ENCODE assay signal across 8 cellular contexts in the genomic region with DNA sequence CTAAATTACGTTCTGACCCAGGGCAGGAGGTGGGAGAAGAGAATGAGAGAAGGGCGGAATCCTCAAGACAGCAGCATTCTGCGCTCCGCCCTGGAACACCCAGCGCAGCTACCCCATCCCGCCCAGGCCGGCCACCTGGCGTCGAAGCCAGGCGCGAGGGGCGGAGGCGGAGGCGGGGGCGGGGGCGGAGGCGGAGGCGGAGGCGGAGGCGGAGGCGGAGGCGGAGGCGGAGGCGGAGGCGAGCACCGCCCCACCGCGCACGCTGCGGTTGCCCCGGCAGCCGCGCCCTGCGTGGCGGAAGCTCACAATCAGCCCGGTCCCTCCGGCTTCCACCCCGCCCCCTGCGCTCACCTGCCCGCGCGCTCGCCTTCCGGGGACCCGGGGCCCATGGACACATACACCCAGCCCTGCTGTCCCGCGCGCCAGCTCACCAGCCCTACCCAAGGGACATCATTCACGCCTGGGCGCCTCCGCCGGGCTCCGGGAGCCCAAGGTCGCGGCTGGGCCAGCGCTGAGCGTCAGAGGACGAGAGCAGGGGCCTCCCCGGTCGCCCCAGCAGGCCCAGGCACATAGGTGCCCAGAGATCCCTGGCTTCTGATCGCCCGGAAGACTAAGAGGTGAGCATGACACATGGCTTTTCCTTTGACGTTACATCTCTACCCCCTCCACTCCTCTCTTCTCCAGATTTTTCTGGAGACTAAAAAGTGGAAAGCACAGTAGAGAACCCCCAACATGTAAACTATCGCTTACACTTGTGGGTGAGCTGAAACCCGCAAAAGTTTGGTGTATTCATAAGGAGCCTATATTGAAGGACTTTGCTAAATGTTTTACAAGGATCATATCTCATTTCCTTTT. TPM values are rescaled to one million over a fixed set of nuclear protein-coding genes. Genes with fewer than 3 reads are reported as not detected.
DNase-seq lines count a peak whose midpoint lies in the region; ATAC-seq and TF ChIP-seq lines count a peak whose summit lies in the region.

A gene (plus strand): TSS at position 271 of the 855 bp plus-strand sequence. CDS start 3,315 bp downstream, outside the sequence.

- H3K9me3 ChIP-seq in adrenal gland (replicated peaks in 1 of 3): no peaks in the 10 kb centered on the region
- H3K9me3 ChIP-seq in right atrium auricular region: no peaks in the 10 kb centered on the region
- H3K9me3 ChIP-seq in psoas muscle: no peaks in the 10 kb centered on the region
- no peaks in the 10 kb centered on the region for H3K9me3 ChIP-seq in uterus

- 3 to 10% (median 6%) methylated on average over 16 to 64 of the region's 65 CpGs for WGBS in adrenal gland, 4 donors
- 3 to 7% (median 6%) methylated on average over 24 to 65 of the region's 65 CpGs for WGBS in psoas muscle, 3 donors

- H3K4me1 ChIP-seq in adrenal gland (replicated peaks in 1 of 2) (peaks cover 0 to 5% of the 10 kb centered on the region in 2 donors), right atrium auricular region (no peaks in the 10 kb centered on the region), psoas muscle (no peaks in the 10 kb centered on the region), uterus (no peaks in the 10 kb centered on the region)

- DNase-seq in NB4 (ENCODE audit: low read depth): peak; percentile 53
- DNase-seq in SW 1271 (lab: John Stamatoyannopoulos, UW): peak; percentile 69 to 81
- DNase-seq in adrenal gland: peak; percentile 72 to 87 (median 80)
- peak; percentile 60 for DNase-seq in right atrium auricular region (ENCODE audit: low spot score)
- DNase-seq in psoas muscle: peak; percentile 73 to 82
- DNase-seq in uterus: peak; percentile 43 to 68

- no peak for TF ChIP-seq POLR2A in NB4 (IDR thresholded peaks at IDR 0.05; ENCODE audit: extremely low read depth, insufficient read length)
- no peak for TF ChIP-seq POLR2A in adrenal gland (IDR thresholded peaks at IDR 0.05)
- peak in 1 of 2 donors; percentile 32 for TF ChIP-seq POLR2A in uterus (IDR thresholded peaks at IDR 0.05)

- intact Hi-C loops in adrenal gland (cut with DNase I): no loop called here
- intact Hi-C loops in psoas muscle (cut with DNase I): loop anchor here in 1 of 2 donors (10.0 kb wide), 1 partner anchor 400 kb away; a partner anchor contains a TSS
- intact Hi-C loops in uterus (cut with DNase I; ENCODE audit: low total_unique reads): no loop called here

- peak within 1 kb of the TSS; percentile 55; the same call in 1 of the 2 replicates for H3K4me3 ChIP-seq in GM08714 (ENCODE audit: low read length)
- H3K4me3 ChIP-seq in NB4 (ENCODE audit: low read depth, low read length): no peak within 1 kb of the TSS
- H3K4me3 ChIP-seq in adrenal gland: peak within 1 kb of the TSS in 3 of 4 donors; percentile 20 to 74 (median 47)
- H3K4me3 ChIP-seq in right atrium auricular region: peak within 1 kb of the TSS; percentile 49 to 55
- H3K4me3 ChIP-seq in psoas muscle: peak within 1 kb of the TSS; percentile 79
- H3K4me3 ChIP-seq in uterus: peak within 1 kb of the TSS; percentile 51 to 81

- ATAC-seq in HG02571 (IDR thresholded peaks at IDR 0.05; ENCODE audit: unreplicated experiment) (peak; percentile 93), psoas muscle (peak; percentile 95 to 99 (median 98))

- TF ChIP-seq CTCF in NB4 (IDR thresholded peaks at IDR 0.05; ENCODE audit: low read depth, low read length) (no peak), adrenal gland (IDR thresholded peaks at IDR 0.05) (no peak), right atrium auricular region (IDR thresholded peaks at IDR 0.05) (peak in 1 of 2 donors; percentile 26), psoas muscle (IDR thresholded peaks at IDR 0.05) (no peak), uterus (IDR thresholded peaks at IDR 0.05) (peak in 1 of 4 experiments; percentile 9)

- H3K27ac ChIP-seq in adrenal gland (peak within 1 kb of the TSS in 2 of 5 donors; percentile 59 to 71), right atrium auricular region (peak within 1 kb of the TSS; percentile 43 to 60), psoas muscle (no peak within 1 kb of the TSS), uterus (peak within 1 kb of the TSS; percentile 53 to 72)

- H3K36me3 ChIP-seq in adrenal gland (replicated peaks in 1 of 2) (no peaks in the 10 kb centered on the region), right atrium auricular region (no peaks in the 10 kb centered on the region), psoas muscle (ENCODE audit: insufficient read depth in 1 of 2, low read depth in 1 of 2) (no peaks in the 10 kb centered on the region), uterus (no peaks in the 10 kb centered on the region)

- H3K27me3 ChIP-seq in adrenal gland (no peaks in the 10 kb centered on the region), right atrium auricular region (no peaks in the 10 kb centered on the region), psoas muscle (ENCODE audit: insufficient read depth in 3 of 3, low read length in 2 of 3) (no peaks in the 10 kb centered on the region), uterus (no peaks in the 10 kb centered on the region)

RNA-seq across cellular contexts. Expression of the gene that starts here (rescaled TPM):
- total RNA-seq in adrenal gland (1 to 10 TPM; 1.6 to 7.2 (median 3.2) TPM), right atrium auricular region (1 to 10 TPM; 1.1 to 2.6 TPM), psoas muscle (1 to 10 TPM; 1.1 to 2.7 (median 1.7) TPM), uterus (1 to 10 TPM in 2 of 4 donors, under 1 TPM in 2; 0.26 to 5.1 (median 1.3) TPM)
- polyA plus RNA-seq in adrenal gland (1 to 10 TPM in 1 of 3 donors, under 1 TPM in 2; 0.61 to 5.0 (median 0.88) TPM), psoas muscle (1 to 10 TPM in 2 of 3 donors, under 1 TPM in 1; 0.52 to 1.3 (median 1.3) TPM)
